Comparison of ENCODE assay signal across 22 cellular contexts in the genomic region with DNA sequence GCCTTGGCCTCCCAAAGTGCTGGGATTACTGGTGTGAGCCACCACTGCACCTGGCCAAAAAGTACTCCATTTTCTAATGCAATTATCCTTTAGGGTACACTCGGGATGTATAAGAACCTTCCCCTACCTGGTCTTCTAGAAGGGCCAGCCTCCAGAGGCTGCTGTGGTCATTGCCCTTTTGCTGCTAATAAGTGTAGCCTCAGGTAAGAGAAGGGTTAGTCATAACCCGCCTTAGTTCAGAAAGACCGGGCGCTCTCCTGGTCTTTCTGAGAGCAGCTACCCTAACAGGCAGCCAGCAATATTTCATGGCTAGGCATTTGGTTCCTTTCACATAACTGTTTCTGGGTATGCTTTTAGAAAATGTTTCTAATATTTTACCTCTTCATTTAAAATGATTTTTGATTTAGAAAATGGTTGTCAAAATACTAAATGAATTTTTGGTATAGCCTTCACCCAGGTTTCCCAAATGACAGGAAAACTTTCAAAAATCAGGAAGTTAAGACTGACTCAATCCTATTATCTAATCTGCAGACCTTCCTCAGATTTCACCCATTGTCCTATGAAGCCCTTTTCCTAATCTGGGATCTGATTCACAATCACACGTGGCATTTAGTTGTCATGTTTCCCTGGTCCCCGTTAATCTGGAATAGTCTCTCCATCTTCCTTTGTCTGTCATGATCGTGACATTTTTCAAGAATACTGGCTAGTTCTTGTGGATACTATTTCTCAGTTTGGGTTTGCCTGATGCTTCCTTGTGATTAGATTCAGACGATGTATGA.
DNase-seq lines count a peak whose midpoint lies in the region; ATAC-seq, FAIRE-seq and TF ChIP-seq lines count a peak whose summit lies in the region.
"Had no signal": no experiment of that assay in that cellular context is flagged by ENCODE, and none has a peak within 500 bp of the region (broad histone marks: within the 10 kb centered on the region; RNA-seq: fewer than 3 reads in every experiment).

No MANE protein-coding gene starts in this region.

- CTCF ChIA-PET in A549 (lab: Yijun Ruan, JAX) = interaction anchor here (0.6 kb wide), 1 partner anchor 477 kb away, joined by 3 read pairs; no protein-coding TSS in a partner anchor

- no peaks in the 10 kb centered on the region for H4K20me1 ChIP-seq in keratinocyte (ENCODE audit: control insufficient read depth, extremely low read depth, insufficient read depth, low read length)

- H3K27me3 ChIP-seq in brain microvascular endothelial cell (replicated peaks) = no peaks in the 10 kb centered on the region
- H3K27me3 ChIP-seq in keratinocyte (ENCODE audit: control insufficient read depth, extremely low read depth, insufficient read depth, low read length) = no peaks in the 10 kb centered on the region
- no peaks in the 10 kb centered on the region for H3K27me3 ChIP-seq in lower lobe of right lung (ENCODE audit: low read depth)

- no peaks in the 10 kb centered on the region for H3K9me1 ChIP-seq in keratinocyte (ENCODE audit: control insufficient read depth, extremely low read depth, insufficient read depth, low read length)

- intact Hi-C loops in lower lobe of right lung (cut with DNase I) = no loop called here

- no peak overlapping the region for H3K9ac ChIP-seq in keratinocyte (ENCODE audit: control insufficient read depth, extremely low read depth, insufficient read depth, low read length)

- in situ Hi-C loops in brain microvascular endothelial cell (cut with HindIII; ENCODE audit: low pct_ligation_motif_present, low sequenced_read_pairs) = no loop called here

- DNase-seq in A549 (ENCODE audit: low read depth in 1 of 2, low spot score in 1 of 2) = no peak
- DNase-seq in NCI-H82 (lab: John Stamatoyannopoulos, UW) = peak; percentile 36
- no peak for DNase-seq in brain microvascular endothelial cell
- no peak for DNase-seq in keratinocyte (ENCODE audit: low read depth, low spot score)
- no peak for DNase-seq in lower lobe of right lung
- DNase-seq in amniotic stem cell (lab: John Stamatoyannopoulos, UW) = no peak
- DNase-seq: CD8-positive, alpha-beta memory T cell; DMS79; KBM-7; NCI-H1105; NCI-H146; NCI-H2029; NCI-H226; NCI-H524; OCI-M1; SHP77 had no signal

- no peaks in the 10 kb centered on the region for H3K9me3 ChIP-seq in A549
- no peaks in the 10 kb centered on the region for H3K9me3 ChIP-seq in keratinocyte (ENCODE audit: control insufficient read depth, low read depth, low read length)
- no peaks in the 10 kb centered on the region for H3K9me3 ChIP-seq in lower lobe of right lung

- H3K27ac ChIP-seq in A549 (peak overlapping the region; percentile 66 to 80), brain microvascular endothelial cell (peak overlapping the region; percentile 96), keratinocyte (ENCODE audit: control insufficient read depth, insufficient read depth, low read length) (no peak overlapping the region), lower lobe of right lung (no peak overlapping the region)
- H3K27ac ChIP-seq: C4-2B, HL-60, SK-N-MC had no signal

- no peaks in the 10 kb centered on the region for H3K36me3 ChIP-seq in brain microvascular endothelial cell (replicated peaks)
- H3K36me3 ChIP-seq in keratinocyte (ENCODE audit: control insufficient read depth in 2 of 2, extremely low read depth in 1 of 2, insufficient read depth in 2 of 2, low read length in 2 of 2) = no peaks in the 10 kb centered on the region
- H3K36me3 ChIP-seq in lower lobe of right lung = no peaks in the 10 kb centered on the region

- dilution Hi-C loops in keratinocyte (cut with MboI; ENCODE audit: extremely low pct_ligation_motif_present, low sequenced_read_pairs) = no loop called here

- FAIRE-seq in A549 (lab: Jason Lieb, UNC) = no peak
- peak; percentile 9 for FAIRE-seq in keratinocyte (lab: Jason Lieb, UNC)
- FAIRE-seq: HepG2 had no signal

- POLR2A ChIA-PET in A549 (lab: Yijun Ruan, JAX) = no interaction called here

- no peak overlapping the region for H2AFZ ChIP-seq in keratinocyte (ENCODE audit: control insufficient read depth, low read length)

- TF ChIP-seq EP300 in A549 (IDR thresholded peaks at IDR 0.05) = no peak

- ATAC-seq in A549 (no peak), HG03045 (IDR thresholded peaks at IDR 0.05; ENCODE audit: unreplicated experiment) (no peak), GM19328 (IDR thresholded peaks at IDR 0.05; ENCODE audit: unreplicated experiment) (no peak), lower lobe of right lung (no peak)
- ATAC-seq: HepG2 had no signal

- H3K79me2 ChIP-seq in keratinocyte (ENCODE audit: control insufficient read depth, insufficient read depth, low read length) = no peaks in the 10 kb centered on the region

- no peak for TF ChIP-seq RAD21 in A549 (conservative IDR thresholded peaks at IDR 0.05 in 1 of 2, IDR thresholded peaks at IDR 0.05 in 1 of 2)

- WGBS in A549 (ENCODE audit: missing lambda C conversion rate) = 94% methylated on average over 8 of the region's 8 CpGs

- H3K4me1 ChIP-seq in A549 (peaks cover 27% of the 10 kb centered on the region), keratinocyte (ENCODE audit: control insufficient read depth, extremely low read depth, insufficient read depth, low read length) (peaks cover 14% of the 10 kb centered on the region), lower lobe of right lung (no peaks in the 10 kb centered on the region)

- H3K4me2 ChIP-seq in A549 (peak overlapping the region; percentile 86; the same call in 2 of the 3 replicates), keratinocyte (ENCODE audit: control insufficient read depth, extremely low read depth, insufficient read depth, low read depth, low read length) (no peak overlapping the region)

- H3K4me3 ChIP-seq in A549 (no peak overlapping the region), brain microvascular endothelial cell (ENCODE audit: low read depth, low read length) (no peak overlapping the region), keratinocyte (ENCODE audit: control insufficient read depth in 2 of 3, extremely low read depth in 1 of 3, insufficient read depth in 2 of 3, low read depth in 1 of 3, low read length in 3 of 3) (no peak overlapping the region), lower lobe of right lung (no peak overlapping the region)
- H3K4me3 ChIP-seq: SK-N-MC had no signal

- no peak for TF ChIP-seq POLR2A in A549 (IDR thresholded peaks at IDR 0.05; ENCODE audit: low read length)

- TF ChIP-seq CTCF in A549 (IDR thresholded peaks at IDR 0.05) = no peak
- no peak for TF ChIP-seq CTCF in brain microvascular endothelial cell (IDR thresholded peaks at IDR 0.05; ENCODE audit: low read depth, low read length, missing control alignments)
- TF ChIP-seq CTCF in keratinocyte (optimal IDR thresholded peaks at IDR 0.05 in 1 of 3, IDR thresholded peaks at IDR 0.05 in 1 of 3, conservative IDR thresholded peaks at IDR 0.05 in 1 of 3; ENCODE audit: extremely low read depth in 1 of 3, insufficient read depth in 2 of 3, low read length in 3 of 3) = no peak
- no peak for TF ChIP-seq CTCF in lower lobe of right lung (IDR thresholded peaks at IDR 0.05)

TF ChIP-seq in A549, 52 proteins besides CTCF, POLR2A, EP300 and RAD21:
- no peak for TF ChIP-seq JUN (IDR thresholded peaks at IDR 0.05)
- TF ChIP-seq, protein P1, sequence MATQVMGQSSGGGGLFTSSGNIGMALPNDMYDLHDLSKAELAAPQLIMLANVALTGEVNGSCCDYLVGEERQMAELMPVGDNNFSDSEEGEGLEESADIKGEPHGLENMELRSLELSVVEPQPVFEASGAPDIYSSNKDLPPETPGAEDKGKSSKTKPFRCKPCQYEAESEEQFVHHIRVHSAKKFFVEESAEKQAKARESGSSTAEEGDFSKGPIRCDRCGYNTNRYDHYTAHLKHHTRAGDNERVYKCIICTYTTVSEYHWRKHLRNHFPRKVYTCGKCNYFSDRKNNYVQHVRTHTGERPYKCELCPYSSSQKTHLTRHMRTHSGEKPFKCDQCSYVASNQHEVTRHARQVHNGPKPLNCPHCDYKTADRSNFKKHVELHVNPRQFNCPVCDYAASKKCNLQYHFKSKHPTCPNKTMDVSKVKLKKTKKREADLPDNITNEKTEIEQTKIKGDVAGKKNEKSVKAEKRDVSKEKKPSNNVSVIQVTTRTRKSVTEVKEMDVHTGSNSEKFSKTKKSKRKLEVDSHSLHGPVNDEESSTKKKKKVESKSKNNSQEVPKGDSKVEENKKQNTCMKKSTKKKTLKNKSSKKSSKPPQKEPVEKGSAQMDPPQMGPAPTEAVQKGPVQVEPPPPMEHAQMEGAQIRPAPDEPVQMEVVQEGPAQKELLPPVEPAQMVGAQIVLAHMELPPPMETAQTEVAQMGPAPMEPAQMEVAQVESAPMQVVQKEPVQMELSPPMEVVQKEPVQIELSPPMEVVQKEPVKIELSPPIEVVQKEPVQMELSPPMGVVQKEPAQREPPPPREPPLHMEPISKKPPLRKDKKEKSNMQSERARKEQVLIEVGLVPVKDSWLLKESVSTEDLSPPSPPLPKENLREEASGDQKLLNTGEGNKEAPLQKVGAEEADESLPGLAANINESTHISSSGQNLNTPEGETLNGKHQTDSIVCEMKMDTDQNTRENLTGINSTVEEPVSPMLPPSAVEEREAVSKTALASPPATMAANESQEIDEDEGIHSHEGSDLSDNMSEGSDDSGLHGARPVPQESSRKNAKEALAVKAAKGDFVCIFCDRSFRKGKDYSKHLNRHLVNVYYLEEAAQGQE (IDR thresholded peaks at IDR 0.05) = no peak
- TF ChIP-seq ZFP36 (IDR thresholded peaks at IDR 0.05; ENCODE audit: borderline replicate concordance, partially characterized antibody) = no peak
- no peak for TF ChIP-seq ZSCAN20 (CRISPR knock-in tag; IDR thresholded peaks at IDR 0.05)
- no peak for TF ChIP-seq ZC3H11A (IDR thresholded peaks at IDR 0.05)
- TF ChIP-seq SMC3 (IDR thresholded peaks at IDR 0.05) = no peak
- TF ChIP-seq FOXS1 (CRISPR knock-in tag; IDR thresholded peaks at IDR 0.05) = no peak
- TF ChIP-seq, protein P2, sequence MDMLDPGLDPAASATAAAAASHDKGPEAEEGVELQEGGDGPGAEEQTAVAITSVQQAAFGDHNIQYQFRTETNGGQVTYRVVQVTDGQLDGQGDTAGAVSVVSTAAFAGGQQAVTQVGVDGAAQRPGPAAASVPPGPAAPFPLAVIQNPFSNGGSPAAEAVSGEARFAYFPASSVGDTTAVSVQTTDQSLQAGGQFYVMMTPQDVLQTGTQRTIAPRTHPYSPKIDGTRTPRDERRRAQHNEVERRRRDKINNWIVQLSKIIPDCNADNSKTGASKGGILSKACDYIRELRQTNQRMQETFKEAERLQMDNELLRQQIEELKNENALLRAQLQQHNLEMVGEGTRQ (IDR thresholded peaks at IDR 0.05) = no peak

Comparison
In these comparisons a context has a peak if more than half of its experiments do, and no peak if none do; other contexts are left out.
1. H3K27ac ChIP-seq: peak in A549 (2 of 2) and brain microvascular endothelial cell (single experiment); none in keratinocyte (single experiment) and lower lobe of right lung (single experiment).